Comparison of ENCODE assay signal across 27 cellular contexts in the genomic region with DNA sequence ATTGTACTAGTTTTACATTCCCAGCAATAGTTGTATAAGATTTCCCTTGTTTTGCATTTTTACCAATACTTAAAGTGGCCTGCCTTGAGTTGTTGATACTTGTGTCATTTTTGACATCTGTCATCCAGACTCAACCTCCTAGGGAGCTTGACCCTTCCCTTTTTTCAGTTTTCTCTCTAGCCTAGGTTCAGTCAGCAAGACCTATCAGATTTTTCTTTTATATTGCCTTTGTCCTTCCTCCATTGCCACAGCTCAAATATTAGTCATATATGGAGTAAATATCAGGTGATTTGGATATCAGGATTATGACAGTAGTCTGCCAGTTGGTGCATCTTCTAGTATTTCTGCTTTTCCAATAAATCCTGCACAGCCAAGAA. TPM values are rescaled to one million over a fixed set of nuclear protein-coding genes. Genes with fewer than 3 reads are reported as not detected.
A peak's percentile ranks its signal among the peaks of the same experiment; 100 is the strongest.
DNase-seq lines count a peak whose midpoint lies in the region; ATAC-seq, FAIRE-seq and TF ChIP-seq lines count a peak whose summit lies in the region.
"Had no signal": no experiment of that assay in that cellular context is flagged by ENCODE, and none has a peak within 500 bp of the region (broad histone marks: within the 10 kb centered on the region; RNA-seq: fewer than 3 reads in every experiment).

No MANE protein-coding gene starts in this region.

- H3K4me2 ChIP-seq in A549 (peak overlapping the region; percentile 70), PC-3 (ENCODE audit: low read length) (peak overlapping the region; percentile 35)

- no peak for TF ChIP-seq CTCF in A549 (IDR thresholded peaks at IDR 0.05)
- no peak for TF ChIP-seq CTCF in CD8-positive, alpha-beta T cell (IDR thresholded peaks at IDR 0.05)
- no peak for TF ChIP-seq CTCF in PC-3 (conservative IDR thresholded peaks at IDR 0.05; ENCODE audit: low read depth, low read length)

- intact Hi-C loops in CD8-positive, alpha-beta T cell (cut with DNase I, micrococcal nuclease): no loop called here
- intact Hi-C loops in PC-3 (cut with micrococcal nuclease): loop anchor here (1.0 kb wide), 1 partner anchor 13 kb away; the partner anchor contains the start of genes CENPO and PTRHD1

- no peaks in the 10 kb centered on the region for H3K27me3 ChIP-seq in CD8-positive, alpha-beta T cell (ENCODE audit: insufficient read depth, low read length)
- no peaks in the 10 kb centered on the region for H3K27me3 ChIP-seq in PC-3 (ENCODE audit: low read length)
- H3K27me3 ChIP-seq: esophagus squamous epithelium, tibial artery had no signal

- H3K27ac ChIP-seq in A549 (peak overlapping the region; percentile 76 to 86), PC-3 (ENCODE audit: low read length) (peak overlapping the region; percentile 69)
- no peak overlapping the region for H3K27ac ChIP-seq in CD8-positive, alpha-beta T cell (ENCODE audit: low read depth, low read length)
- H3K27ac ChIP-seq: esophagus squamous epithelium, tibial artery had no signal

- H3K4me3 Mint-ChIP-seq in CD8-positive, alpha-beta T cell: no peak overlapping the region
- no peak overlapping the region for H3K4me3 Mint-ChIP-seq in effector memory CD8-positive, alpha-beta T cell
- H3K4me3 Mint-ChIP-seq: activated CD4-positive, alpha-beta T cell treated with anti-CD3 and anti-CD28 coated beads for 36 hours; activated naive CD4-positive, alpha-beta T cell treated with anti-CD3 and anti-CD28 coated beads, Interleukin-2, amount 10 ng/mL, durations not matched to agents 7 days and 5 days; activated T-cell treated with anti-CD3 and anti-CD28 coated beads, Interleukin-2, amount 50 U/mL, for 4 hours; brain; CD4-positive, alpha-beta T cell had no signal

- no peak for DNase-seq in A549 (ENCODE audit: low read depth in 1 of 2, low spot score in 1 of 2)
- DNase-seq in CD8-positive, alpha-beta T cell: no peak
- DNase-seq in PC-3: peak; percentile 62
- DNase-seq in effector memory CD8-positive, alpha-beta T cell: no peak
- no peak for DNase-seq in EL
- DNase-seq in HTR-8/SVneo (ENCODE audit: insufficient read length, low spot score): no peak
- DNase-seq: activated CD4-positive, alpha-beta T cell treated with anti-CD3 and anti-CD28 coated beads for 36 hours; activated naive CD4-positive, alpha-beta T cell treated with anti-CD3 and anti-CD28 coated beads, Interleukin-2, amount 10 ng/mL, durations not matched to agents 7 days and 5 days; activated T-cell treated with anti-CD3 and anti-CD28 coated beads, Interleukin-2, amount 50 U/mL, for 4 hours; CD4-positive, alpha-beta T cell; effector memory CD4-positive, alpha-beta T cell; esophagus squamous epithelium; KBM-7; mesenchymal stem cell; MM.1S; NCI-H2029 treated with DMSO at 0.1 percent for 48 hours; NCI-H526 treated with DMSO at 0.1 percent for 48 hours; right cardiac atrium; RPMI8226; stimulated activated CD4-positive, alpha-beta T cell treated with anti-CD3 and anti-CD28 coated beads, Interleukin-2, amount 100 ng/mL, for 24 hours; tibial artery had no signal

- CTCF ChIA-PET in A549 (lab: Yijun Ruan, JAX): interaction anchor here (1.1 to 2.0 kb wide), 4 partner anchors 13 to 399 kb away, joined by 3 to 17 read pairs (median 4); partner anchors contain the start of genes CENPO and PTRHD1
- CTCF ChIA-PET in CD8-positive, alpha-beta T cell (lab: Charles Lee): no interaction called here
- CTCF ChIA-PET in PC-3 (lab: Charles Lee): no interaction called here

- no peak for TF ChIP-seq RAD21 in A549 (conservative IDR thresholded peaks at IDR 0.05 in 1 of 2, IDR thresholded peaks at IDR 0.05 in 1 of 2)

- H3K4me1 Mint-ChIP-seq in CD8-positive, alpha-beta T cell (ENCODE audit: low read depth): peaks cover 8% of the 10 kb centered on the region
- peaks cover 5 to 17% of the 10 kb centered on the region in 2 donors for H3K4me1 Mint-ChIP-seq in effector memory CD8-positive, alpha-beta T cell (ENCODE audit: low read depth in 2 of 2)
- H3K4me1 Mint-ChIP-seq: brain had no signal

- H3K9me3 Mint-ChIP-seq in CD8-positive, alpha-beta T cell: no peaks in the 10 kb centered on the region
- H3K9me3 Mint-ChIP-seq in effector memory CD8-positive, alpha-beta T cell: no peaks in the 10 kb centered on the region
- H3K9me3 Mint-ChIP-seq: activated naive CD4-positive, alpha-beta T cell treated with anti-CD3 and anti-CD28 coated beads, Interleukin-2, amount 10 ng/mL, durations not matched to agents 7 days and 5 days; CD4-positive, alpha-beta T cell had no signal

- no peak for TF ChIP-seq EP300 in A549 (IDR thresholded peaks at IDR 0.05)

- H4K20me1 ChIP-seq in PC-3 (ENCODE audit: low read length): peaks cover 5% of the 10 kb centered on the region

- POLR2A ChIA-PET in A549 (lab: Yijun Ruan, JAX) (interaction anchor here (0.5 to 2.6 kb wide), 2 partner anchors 14 to 317 kb away, joined by 3 to 17 read pairs; partner anchors contain the start of genes CENPO and PTRHD1), PC-3 (lab: Charles Lee; ENCODE audit: unreplicated experiment) (no interaction called here)
- POLR2A ChIA-PET in CD8-positive, alpha-beta T cell (lab: Charles Lee): no interaction called here

- peaks cover 29% of the 10 kb centered on the region for H3K36me3 Mint-ChIP-seq in CD8-positive, alpha-beta T cell
- H3K36me3 Mint-ChIP-seq in effector memory CD8-positive, alpha-beta T cell (ENCODE audit: insufficient read depth): peaks cover 5% of the 10 kb centered on the region

- H2AFZ ChIP-seq in PC-3 (ENCODE audit: low read length): no peak overlapping the region

- H3K79me2 ChIP-seq in PC-3 (ENCODE audit: low read length): peaks cover 54% of the 10 kb centered on the region

- H3K27ac Mint-ChIP-seq in CD8-positive, alpha-beta T cell: peak overlapping the region; percentile 0
- peak overlapping the region; percentile 14 to 28 for H3K27ac Mint-ChIP-seq in effector memory CD8-positive, alpha-beta T cell
- H3K27ac Mint-ChIP-seq: activated naive CD4-positive, alpha-beta T cell treated with anti-CD3 and anti-CD28 coated beads, Interleukin-2, amount 10 ng/mL, durations not matched to agents 7 days and 5 days; CD4-positive, alpha-beta T cell had no signal

- no peaks in the 10 kb centered on the region for H3K27me3 Mint-ChIP-seq in CD8-positive, alpha-beta T cell (ENCODE audit: low read depth)
- no peaks in the 10 kb centered on the region for H3K27me3 Mint-ChIP-seq in effector memory CD8-positive, alpha-beta T cell
- H3K27me3 Mint-ChIP-seq: activated CD4-positive, alpha-beta T cell treated with anti-CD3 and anti-CD28 coated beads for 36 hours; activated naive CD4-positive, alpha-beta T cell treated with anti-CD3 and anti-CD28 coated beads, Interleukin-2, amount 10 ng/mL, durations not matched to agents 7 days and 5 days; brain; CD4-positive, alpha-beta T cell had no signal

- BruUV-seq in PC-3 (replicated peaks; lab: Mats Ljungman, UMichigan): no TSS peak

- H3F3A ChIP-seq in PC-3 (ENCODE audit: low read length, unreplicated experiment): no peaks in the 10 kb centered on the region

- no peaks in the 10 kb centered on the region for H3K36me3 ChIP-seq in CD8-positive, alpha-beta T cell (ENCODE audit: insufficient read depth, low read length)
- peaks cover 8% of the 10 kb centered on the region for H3K36me3 ChIP-seq in PC-3 (ENCODE audit: low read depth, low read length)

- H3K4me1 ChIP-seq in A549 (peaks cover 49% of the 10 kb centered on the region), PC-3 (ENCODE audit: insufficient read depth, low read length) (peaks cover 44% of the 10 kb centered on the region)
- H3K4me1 ChIP-seq in CD8-positive, alpha-beta T cell (ENCODE audit: insufficient read depth, low read length): no peaks in the 10 kb centered on the region
- H3K4me1 ChIP-seq: HAP-1, tibial artery had no signal

- H3K9me2 ChIP-seq in PC-3 (replicated peaks; ENCODE audit: low read length): no peaks in the 10 kb centered on the region

- TF ChIP-seq POLR2A in A549 (IDR thresholded peaks at IDR 0.05; ENCODE audit: low read length): no peak

- FAIRE-seq in A549 (lab: Jason Lieb, UNC) (no peak), HTR-8/SVneo (lab: Jason Lieb, UNC) (no peak)
- FAIRE-seq: frontal cortex, G401.6 had no signal

- H3K9me3 ChIP-seq in A549 (peaks cover under 1% of the 10 kb centered on the region; the same call in 1 of the 3 replicates), PC-3 (ENCODE audit: low read length) (no peaks in the 10 kb centered on the region)
- H3K9me3 ChIP-seq in CD8-positive, alpha-beta T cell (ENCODE audit: low read length): no peaks in the 10 kb centered on the region
- H3K9me3 ChIP-seq: esophagus squamous epithelium, HAP-1, tibial artery had no signal

- ATAC-seq in A549 (peak; percentile 72 to 83), PC-3 (peak; percentile 87), GM21367 (IDR thresholded peaks at IDR 0.05; ENCODE audit: unreplicated experiment) (no peak)
- no peak for ATAC-seq in CD8-positive, alpha-beta T cell
- ATAC-seq in effector memory CD8-positive, alpha-beta T cell (replicated peaks): no peak
- ATAC-seq: activated CD4-positive, alpha-beta T cell treated with anti-CD3 and anti-CD28 coated beads for 36 hours; activated T-cell treated with anti-CD3 and anti-CD28 coated beads, Interleukin-2, amount 50 U/mL, for 4 hours; left lobe of liver; right cardiac atrium had no signal

- H3K9ac ChIP-seq in PC-3 (ENCODE audit: low read length): no peak overlapping the region

- H3K4me3 ChIP-seq in A549 (peak overlapping the region; percentile 48), PC-3 (ENCODE audit: low read length) (no peak overlapping the region)
- H3K4me3 ChIP-seq in CD8-positive, alpha-beta T cell (ENCODE audit: low read depth, low read length): no peak overlapping the region
- H3K4me3 ChIP-seq: esophagus squamous epithelium, HAP-1, tibial artery had no signal

TF ChIP-seq in A549, 52 proteins besides CTCF, POLR2A, EP300 and RAD21 (continues in another document):
- TF ChIP-seq RCOR1 (IDR thresholded peaks at IDR 0.05; ENCODE audit: low read depth, low read length): no peak
- no peak for TF ChIP-seq TP53 (CRISPR knock-in tag; IDR thresholded peaks at IDR 0.05)
- TF ChIP-seq NR3C1 (IDR thresholded peaks at IDR 0.05): no peak
- no peak for TF ChIP-seq PHF8 (IDR thresholded peaks at IDR 0.05; ENCODE audit: borderline replicate concordance, low read depth)
- no peak for TF ChIP-seq MAFK (IDR thresholded peaks at IDR 0.05; ENCODE audit: partially characterized antibody)

RNA-seq across cellular contexts. Expression of gene CENPO, which starts 13.4 kb away (rescaled TPM):
- 52.4 and 62.0 TPM in 2 replicates for polyA plus RNA-seq in A549 (2011; rRNA removed)
- polyA plus RNA-seq in A549 (2012; cell fraction: cytosol; rRNA removed): 42.7 and 51.4 TPM in 2 replicates
- 70.2 and 87.9 TPM in 2 replicates for polyA plus RNA-seq in A549 (2012; cell fraction: nucleus; rRNA removed)
- 49.1 to 50.3 TPM (median 49.6 TPM) in 3 replicates for polyA plus RNA-seq in A549 (2017; fragmentation: RNase III; extraction: RNeasy Plus Mini Kit Qiagen cat#74134 plus additional on column Dnase treatment)
- 71.9 and 74.3 TPM in 2 replicates for polyA minus RNA-seq in A549 (2011; rRNA and poly(A)+ RNA removed)
- total RNA-seq in CD8-positive, alpha-beta T cell: 1 to 10 TPM; 3.4 to 3.6 TPM
- total RNA-seq in PC-3 (2014; rRNA removed): 41.4 and 68.5 TPM in 2 replicates

RNA-seq across cellular contexts. Expression of gene PTRHD1, which starts 13.5 kb away (rescaled TPM):
- 86.6 and 141 TPM in 2 replicates for polyA plus RNA-seq in A549 (2011; rRNA removed)
- polyA plus RNA-seq in A549 (2012; cell fraction: cytosol; rRNA removed): 103 and 106 TPM in 2 replicates
- 58.7 and 64.0 TPM in 2 replicates for polyA plus RNA-seq in A549 (2012; cell fraction: nucleus; rRNA removed)
- polyA plus RNA-seq in A549 (2017; fragmentation: RNase III; extraction: RNeasy Plus Mini Kit Qiagen cat#74134 plus additional on column Dnase treatment): 42.7 to 47.5 TPM (median 44.9 TPM) in 3 replicates
- 21.7 and 31.9 TPM in 2 replicates for polyA minus RNA-seq in A549 (2011; rRNA and poly(A)+ RNA removed)
- total RNA-seq in CD8-positive, alpha-beta T cell: 10 to 100 TPM; 12.2 to 19.0 TPM
- 35.8 and 68.6 TPM in 2 replicates for total RNA-seq in PC-3 (2014; rRNA removed)

Comparison
In these comparisons a context has a peak if more than half of its experiments do, and no peak if none do; other contexts are left out.
1. ATAC-seq: peak in A549 (2 of 2) and PC-3 (single experiment); none in CD8-positive, alpha-beta T cell (single experiment), effector memory CD8-positive, alpha-beta T cell (single experiment) and GM21367 (single experiment).